Comparison of ENCODE assay signal across 8 cellular contexts in the genomic region with DNA sequence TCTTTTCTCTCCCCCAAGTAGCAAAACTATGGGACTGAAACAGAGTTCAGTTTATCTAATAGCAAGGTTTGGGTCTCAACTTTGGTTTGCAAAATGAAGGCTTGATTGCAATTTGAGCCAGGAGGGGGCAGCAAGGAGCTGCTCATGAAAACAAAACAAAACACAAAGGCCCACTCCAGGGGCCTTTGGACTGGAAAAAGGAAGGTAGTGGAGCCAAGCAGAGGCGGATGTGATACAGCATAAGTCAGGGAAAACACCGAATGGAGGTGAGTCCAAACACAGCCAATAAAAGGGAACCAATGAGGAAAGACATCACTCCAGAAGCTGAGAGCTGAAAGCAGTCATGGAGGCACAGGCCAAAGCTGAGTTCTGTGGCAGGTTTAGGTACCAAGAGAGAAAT.
DNase-seq lines count a peak whose midpoint lies in the region; ATAC-seq, FAIRE-seq and TF ChIP-seq lines count a peak whose summit lies in the region.

No MANE protein-coding gene starts in this region.

- 43 to 60% (median 52%) methylated on average over 2 of the region's 2 CpGs for WGBS in adrenal gland, 4 donors

- no peaks in the 10 kb centered on the region for H3K27me3 ChIP-seq in adrenal gland

- ATAC-seq in HG03025 (IDR thresholded peaks at IDR 0.05; ENCODE audit: low FRiP score, unreplicated experiment) (peak; percentile 69), HG02840 (IDR thresholded peaks at IDR 0.05; ENCODE audit: low FRiP score, unreplicated experiment) (no peak)

- H3K9ac ChIP-seq in kidney (ENCODE audit: low read length in 2 of 2): no peak overlapping the region

- TF ChIP-seq CTCF in adrenal gland (IDR thresholded peaks at IDR 0.05): peak; percentile 8 to 49 (median 30)
- TF ChIP-seq CTCF in kidney (IDR thresholded peaks at IDR 0.05; ENCODE audit: borderline replicate concordance, extremely low read depth, insufficient read depth): peak; percentile 64

- no peak overlapping the region for H3K27ac ChIP-seq in adrenal gland
- no peak overlapping the region for H3K27ac ChIP-seq in kidney (ENCODE audit: low read depth in 2 of 2, low read length in 2 of 2)

- TF ChIP-seq POLR2A in adrenal gland (IDR thresholded peaks at IDR 0.05): no peak

- H3K9me3 ChIP-seq in adrenal gland (replicated peaks in 1 of 3) (no peaks in the 10 kb centered on the region), kidney (ENCODE audit: control insufficient read depth in 1 of 2, low read length in 2 of 2) (no peaks in the 10 kb centered on the region)

- FAIRE-seq in kidney (lab: Jason Lieb, UNC): no peak

- DNase-seq in stimulated activated naive CD4-positive, alpha-beta T cell (lab: John Stamatoyannopoulos, UW): peak in 4 of 6 experiments; percentile 0 to 19 (median 6)
- no peak for DNase-seq in stimulated activated naive CD4-positive, alpha-beta T cell treated with Interleukin-2 at 50 U/mL for 16 hours (lab: John Stamatoyannopoulos, UW)
- DNase-seq in RKO (ENCODE audit: low spot score): peak; percentile 30
- peak; percentile 8 to 55 (median 17) for DNase-seq in adrenal gland
- no peak for DNase-seq in kidney
- DNase-seq in stimulated activated CD4-positive, alpha-beta T cell treated with anti-CD3 and anti-CD28 coated beads, TNF-alpha, amount 100 ng/mL, for 4 hours (ENCODE audit: low read depth in 3 of 3): peak; percentile 3 to 17 (median 10)

- H3K36me3 ChIP-seq in adrenal gland (replicated peaks in 1 of 2) (no peaks in the 10 kb centered on the region), kidney (ENCODE audit: control insufficient read depth in 1 of 2, insufficient read depth in 2 of 2, low read length in 2 of 2) (no peaks in the 10 kb centered on the region)

- intact Hi-C loops in adrenal gland (cut with DNase I): no loop called here
- intact Hi-C loops in kidney (cut with DNase I): no loop called here

- H3K4me1 ChIP-seq in adrenal gland (replicated peaks in 1 of 2) (no peaks in the 10 kb centered on the region), kidney (ENCODE audit: control insufficient read depth in 1 of 2, insufficient read depth in 1 of 2, low read depth in 1 of 2, low read length in 2 of 2) (no peaks in the 10 kb centered on the region)

- H3K4me3 ChIP-seq in adrenal gland: no peak overlapping the region
- no peak overlapping the region for H3K4me3 ChIP-seq in kidney (ENCODE audit: low read length in 2 of 2)

Comparison
In these comparisons a context has a peak if more than half of its experiments do, and no peak if none do; other contexts are left out.
1. DNase-seq: peak in stimulated activated naive CD4-positive, alpha-beta T cell (4 of 6), RKO (single experiment), adrenal gland (7 of 7) and stimulated activated CD4-positive, alpha-beta T cell treated with anti-CD3 and anti-CD28 coated beads, TNF-alpha, amount 100 ng/mL, for 4 hours (3 of 3); none in stimulated activated naive CD4-positive, alpha-beta T cell treated with Interleukin-2 at 50 U/mL for 16 hours (single experiment) and kidney (single experiment).